ENCODE assay signal across 6 cellular contexts in the genomic region with DNA sequence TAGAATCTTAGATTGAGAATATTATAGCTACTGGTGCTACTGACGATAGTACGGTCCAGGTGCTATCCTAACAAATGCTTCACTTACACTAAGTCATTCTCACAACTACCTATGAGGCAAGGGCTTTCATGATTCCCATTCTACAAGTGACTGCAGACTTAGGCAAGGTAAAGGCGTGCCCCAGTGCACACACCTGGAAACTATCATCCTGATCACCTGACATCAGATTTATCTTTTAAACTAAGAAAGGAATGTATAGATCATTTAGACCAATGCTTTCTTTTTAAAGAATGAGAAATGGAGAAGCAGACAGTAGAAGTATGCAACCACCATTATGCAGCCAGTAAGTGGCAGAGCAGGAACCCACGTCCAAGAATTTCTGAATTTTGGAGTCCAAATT. TPM values are rescaled to one million over a fixed set of nuclear protein-coding genes. Genes with fewer than 3 reads are reported as not detected.
"Had no signal": no experiment of that assay in that cellular context is flagged by ENCODE, and none has a peak within 500 bp of the region (broad histone marks: within the 10 kb centered on the region; RNA-seq: fewer than 3 reads in every experiment).

No MANE protein-coding gene starts in this region.

- ATAC-seq: HCT116, HepG2 had no signal

- H3K27ac ChIP-seq: HL-60 had no signal

- H3K4me3 ChIP-seq: HAP-1 had no signal

- H3K27ac Mint-ChIP-seq: HFFc6 had no signal

- H3K4me3 Mint-ChIP-seq: HFFc6 had no signal

- DNase-seq: GOT3, HFFc6 had no signal

- H3K4me1 ChIP-seq: HAP-1 had no signal

- H3K9me3 ChIP-seq: HAP-1 had no signal

- H3K36me3 ChIP-seq: HAP-1 had no signal

RNA-seq across cellular contexts. Expression of gene LRRN1, which starts 59.2 kb away (rescaled TPM):
- total RNA-seq: HepG2, HFFc6 had no signal
- polyA plus RNA-seq: HepG2 had no signal
